14 cellular contexts compared by ENCODE assay signal in the genomic region with DNA sequence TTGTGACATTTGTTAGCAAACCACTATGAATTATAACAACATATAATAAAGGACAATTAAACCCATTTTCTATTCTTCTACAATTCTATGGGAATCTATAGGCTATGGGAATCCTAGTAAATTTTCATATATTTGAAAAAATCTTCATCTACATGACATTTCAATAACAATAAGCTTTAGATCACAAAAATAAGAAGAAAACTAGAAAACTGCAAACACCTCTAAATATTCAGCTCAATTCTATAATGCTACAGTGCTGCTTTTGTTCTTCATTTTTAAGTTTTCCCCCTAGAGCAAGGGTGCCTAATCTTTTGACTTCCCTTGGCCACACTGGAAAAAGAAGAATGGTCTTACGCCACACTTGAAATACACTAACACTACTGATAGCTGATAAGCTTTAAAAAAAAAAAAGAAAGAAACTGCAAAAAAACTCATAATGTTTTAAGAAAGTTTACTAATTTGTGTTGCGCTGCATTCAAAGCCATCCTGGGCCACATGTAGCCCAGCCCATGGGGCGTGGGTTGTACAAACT. TPM values are rescaled to one million over a fixed set of nuclear protein-coding genes. Genes with fewer than 3 reads are reported as not detected.
A peak's percentile ranks its signal among the peaks of the same experiment; 100 is the strongest.
DNase-seq lines count a peak whose midpoint lies in the region; ATAC-seq lines count a peak whose summit lies in the region.
"Had no signal": no experiment of that assay in that cellular context is flagged by ENCODE, and none has a peak within 500 bp of the region (broad histone marks: within the 10 kb centered on the region; RNA-seq: fewer than 3 reads in every experiment).

No MANE protein-coding gene starts in this region.

- DNase-seq in activated effector memory CD4-positive, alpha-beta T cell treated with anti-CD3 and anti-CD28 coated beads, Interleukin-2, amount 50 U/mL, for 16 hours, result peak; percentile 17
- no peak for DNase-seq in activated effector memory CD4-positive, alpha-beta T cell treated with Interleukin-2 at 50 U/mL for 16 hours
- DNase-seq in SK-MEL-5 (ENCODE audit: low read depth, low spot score) (peak; percentile 53), islet precursor cell (peak; percentile 5), occipital lobe (lab: John Stamatoyannopoulos, UW) (no peak)
- DNase-seq: 8988T; C1 segment of cervical spinal cord; Caco-2; CD4-positive, CD25-positive, alpha-beta regulatory T cell; GM23248; HCEC 1CT; IMR-90 had no signal

- no peak for ATAC-seq in HG02678 (IDR thresholded peaks at IDR 0.05; ENCODE audit: unreplicated experiment)
- ATAC-seq in HG02973 (IDR thresholded peaks at IDR 0.05; ENCODE audit: unreplicated experiment), result no peak

- in situ Hi-C loops in SK-MEL-5 (cut with HindIII; ENCODE audit: low pct_unique_long_range_greater_than_20kb, low sequenced_read_pairs), result no loop called here

RNA-seq across cellular contexts. Expression of gene RNF157, which starts 15.9 kb away (rescaled TPM):
- total RNA-seq in SK-MEL-5 (2014; rRNA removed; shearing (Covaris generic)), result 28.1 and 33.9 TPM in 2 replicates
- polyA plus RNA-seq in SK-MEL-5 (2015; cell fraction: cytosol; rRNA removed), result 55.3 and 76.3 TPM in 2 replicates
- polyA plus RNA-seq in SK-MEL-5 (2015; cell fraction: nucleus; rRNA removed), result 30.9 and 49.5 TPM in 2 replicates
- 17.5 TPM for total RNA-seq in occipital lobe

RNA-seq across cellular contexts. Expression of gene UBALD2, which starts 40.8 kb away (rescaled TPM):
- total RNA-seq in SK-MEL-5 (2014; rRNA removed; shearing (Covaris generic)), result 45.0 and 54.5 TPM in 2 replicates
- polyA plus RNA-seq in SK-MEL-5 (2015; cell fraction: cytosol; rRNA removed), result 166 and 169 TPM in 2 replicates
- 91.4 and 94.6 TPM in 2 replicates for polyA plus RNA-seq in SK-MEL-5 (2015; cell fraction: nucleus; rRNA removed)
- 2.8 TPM for total RNA-seq in occipital lobe

Comparison
In these comparisons a context has a peak if more than half of its experiments do, and no peak if none do; other contexts are left out.
1. DNase-seq: peak in activated effector memory CD4-positive, alpha-beta T cell treated with anti-CD3 and anti-CD28 coated beads, Interleukin-2, amount 50 U/mL, for 16 hours (single experiment), SK-MEL-5 (single experiment) and islet precursor cell (single experiment); none in activated effector memory CD4-positive, alpha-beta T cell treated with Interleukin-2 at 50 U/mL for 16 hours (single experiment) and occipital lobe (single experiment).
2. RNA of gene UBALD2, which starts 40.8 kb away (total RNA-seq): 45.0 to 54.5 TPM in SK-MEL-5; 2.8 TPM in occipital lobe (single experiment); every median in the first group is over 10 times any median in the second.